ENCODE assay signal across 17 cellular contexts in genomic region chr7:30148426-30148825, GRCh38. TPM values are rescaled to one million over a fixed set of nuclear protein-coding genes. Genes with fewer than 3 reads are reported as not detected.
A peak's percentile ranks its signal among the peaks of the same experiment; 100 is the strongest.
DNase-seq lines count a peak whose midpoint lies in the region; ATAC-seq lines count a peak whose summit lies in the region.
"Had no signal": no experiment of that assay in that cellular context is flagged by ENCODE, and none has a peak within 500 bp of the region (broad histone marks: within the 10 kb centered on the region; RNA-seq: fewer than 3 reads in every experiment).

No MANE protein-coding gene starts in this region.

- peak overlapping the region in 1 of 11 experiments; percentile 25; a peak in 2 of 22 replicates for H3K9ac ChIP-seq in BLaER1 treated with 17β-estradiol and CSF1 and Interleukin-3, amounts not matched to agents 10 nM and 100 nM
- H3K9ac ChIP-seq in mesendoderm (ENCODE audit: low read length), result no peak overlapping the region
- H3K9ac ChIP-seq: KMS-11 had no signal

- H3K23ac ChIP-seq in mesendoderm (ENCODE audit: low read length), result peak overlapping the region; percentile 97

- H3K4me2 ChIP-seq in BLaER1 treated with 17β-estradiol and CSF1 and Interleukin-3, amounts not matched to agents 10 nM and 100 nM, result peak overlapping the region; percentile 72 to 88 (median 76)
- no peak overlapping the region for H3K4me2 ChIP-seq in mesendoderm (ENCODE audit: low read length)

- peaks cover 50 to 84% (median 77%) of the 10 kb centered on the region in 10 experiments for H3K4me1 ChIP-seq in BLaER1 treated with 17β-estradiol and CSF1 and Interleukin-3, amounts not matched to agents 10 nM and 100 nM
- H3K4me1 ChIP-seq in mesendoderm (ENCODE audit: control insufficient read depth, low read depth, low read length), result no peaks in the 10 kb centered on the region

- H3K4me1 Mint-ChIP-seq in stimulated activated memory B cell treated with anti-CD40 and anti-IgM and Interleukin-4, amounts not matched to agents 10 μg/mL and 1 μg/mL and 100 μg/mL, for 72 hours, result peaks cover under 1% of the 10 kb centered on the region

- no peaks in the 10 kb centered on the region for H3K79me2 ChIP-seq in mesendoderm (ENCODE audit: control insufficient read depth, insufficient read depth, low read length)

- no peak overlapping the region for H3K18ac ChIP-seq in mesendoderm (ENCODE audit: low read length)

- DNase-seq in Jurkat, Clone E6-1 (ENCODE audit: low read depth, low spot score), result no peak
- DNase-seq in caudate nucleus (lab: John Stamatoyannopoulos, UW) (no peak), mesendoderm (no peak), superior temporal gyrus (ENCODE audit: extremely low spot score) (no peak), GF-D8 (lab: John Stamatoyannopoulos, UW) (no peak)
- DNase-seq: HCEC 1CT; NCI-H1694 treated with DMSO at 0.1 percent for 48 hours; NCI-H526; stimulated activated CD4-positive, alpha-beta T cell treated with anti-CD3 and anti-CD28 coated beads, Interleukin-12 subunit alpha, Interleukin-12 subunit beta, amount 100 ng/mL, for 4 hours had no signal

- peaks cover 0 to 35% (median 0%) of the 10 kb centered on the region in 11 experiments; a peak in 6 of 22 replicates for H3K36me3 ChIP-seq in BLaER1 treated with 17β-estradiol and CSF1 and Interleukin-3, amounts not matched to agents 10 nM and 100 nM
- no peaks in the 10 kb centered on the region for H3K36me3 ChIP-seq in mesendoderm (ENCODE audit: control insufficient read depth, insufficient read depth, low read length)

- H3K27ac Mint-ChIP-seq in stimulated activated memory B cell treated with anti-CD40 and anti-IgM and Interleukin-4, amounts not matched to agents 10 μg/mL and 1 μg/mL and 100 μg/mL, for 72 hours, result no peak overlapping the region
- H3K27ac Mint-ChIP-seq: CD4-positive, alpha-beta T cell had no signal

- no peak overlapping the region for H2BK5ac ChIP-seq in mesendoderm (ENCODE audit: low read length)

- no peaks in the 10 kb centered on the region for H3K27me3 ChIP-seq in BLaER1 treated with 17β-estradiol and CSF1 and Interleukin-3, amounts not matched to agents 10 nM and 100 nM
- H3K27me3 ChIP-seq in mesendoderm (ENCODE audit: insufficient read depth, low read length, poor library complexity), result no peaks in the 10 kb centered on the region
- H3K27me3 ChIP-seq: body of pancreas, right atrium auricular region had no signal

- H4K20me1 ChIP-seq in BLaER1 treated with 17β-estradiol and CSF1 and Interleukin-3, amounts not matched to agents 10 nM and 100 nM, result peaks cover 0 to 35% (median 0%) of the 10 kb centered on the region in 11 experiments; a peak in 2 of 22 replicates

- H4K8ac ChIP-seq in mesendoderm (ENCODE audit: low read depth, low read length), result no peak overlapping the region

- no peak overlapping the region for H3K56ac ChIP-seq in mesendoderm (ENCODE audit: low read length)

- ATAC-seq in HG02884 (IDR thresholded peaks at IDR 0.05; ENCODE audit: unreplicated experiment), result no peak
- no peak for ATAC-seq in stimulated activated memory B cell treated with anti-CD40 and anti-IgM and Interleukin-4, amounts not matched to agents 10 μg/mL and 1 μg/mL and 100 μg/mL, for 72 hours

- H3K4me3 Mint-ChIP-seq in stimulated activated memory B cell treated with anti-CD40 and anti-IgM and Interleukin-4, amounts not matched to agents 10 μg/mL and 1 μg/mL and 100 μg/mL, for 72 hours, result no peak overlapping the region
- H3K4me3 Mint-ChIP-seq: CD4-positive, alpha-beta T cell had no signal

- no peaks in the 10 kb centered on the region for H3K9me3 ChIP-seq in BLaER1 treated with 17β-estradiol and CSF1 and Interleukin-3, amounts not matched to agents 10 nM and 100 nM (replicated peaks in 1 of 11)
- H3K9me3 ChIP-seq: body of pancreas, right atrium auricular region had no signal

- no peak overlapping the region for H2BK120ac ChIP-seq in mesendoderm (ENCODE audit: low read depth, low read length)

- no peak overlapping the region for H2AK5ac ChIP-seq in mesendoderm (ENCODE audit: low read length)

- H3K27me3 Mint-ChIP-seq in stimulated activated memory B cell treated with anti-CD40 and anti-IgM and Interleukin-4, amounts not matched to agents 10 μg/mL and 1 μg/mL and 100 μg/mL, for 72 hours, result no peaks in the 10 kb centered on the region
- H3K27me3 Mint-ChIP-seq: CD4-positive, alpha-beta T cell; naive thymus-derived CD8-positive, alpha-beta T cell had no signal

- WGBS in mesendoderm (ENCODE audit: extremely low coverage, insufficient coverage, low lambda C conversion rate), result no CpG with 5 or more reads among the region's 5 CpGs

- H3K79me1 ChIP-seq in mesendoderm (ENCODE audit: low read length), result no peaks in the 10 kb centered on the region

- H4K5ac ChIP-seq in mesendoderm (ENCODE audit: low read length), result no peak overlapping the region

- H2BK15ac ChIP-seq in mesendoderm (replicated peaks; ENCODE audit: low read depth), result no peak overlapping the region

- no peaks in the 10 kb centered on the region for H3K36me3 Mint-ChIP-seq in stimulated activated memory B cell treated with anti-CD40 and anti-IgM and Interleukin-4, amounts not matched to agents 10 μg/mL and 1 μg/mL and 100 μg/mL, for 72 hours
- H3K36me3 Mint-ChIP-seq: naive thymus-derived CD8-positive, alpha-beta T cell had no signal

- H3K9me3 Mint-ChIP-seq in stimulated activated memory B cell treated with anti-CD40 and anti-IgM and Interleukin-4, amounts not matched to agents 10 μg/mL and 1 μg/mL and 100 μg/mL, for 72 hours, result no peaks in the 10 kb centered on the region
- H3K9me3 Mint-ChIP-seq: CD4-positive, alpha-beta T cell; naive thymus-derived CD8-positive, alpha-beta T cell had no signal

- no peak overlapping the region for H3K4me3 ChIP-seq in BLaER1 treated with 17β-estradiol and CSF1 and Interleukin-3, amounts not matched to agents 10 nM and 100 nM
- peak overlapping the region; percentile 49 for H3K4me3 ChIP-seq in Jurkat, Clone E6-1 (ENCODE audit: low read length)
- no peak overlapping the region for H3K4me3 ChIP-seq in mesendoderm (ENCODE audit: low read length)
- H3K4me3 ChIP-seq: body of pancreas, right atrium auricular region had no signal

- H3K27ac ChIP-seq in BLaER1 treated with 17β-estradiol and CSF1 and Interleukin-3, amounts not matched to agents 10 nM and 100 nM, result peak overlapping the region in 7 of 11 experiments; percentile 46 to 69 (median 61); a peak in 14 of 22 replicates
- H3K27ac ChIP-seq in caudate nucleus (ENCODE audit: low read depth, low read length), result peak overlapping the region; percentile 42
- no peak overlapping the region for H3K27ac ChIP-seq in mesendoderm (ENCODE audit: low read depth, low read length)
- H3K27ac ChIP-seq: KMS-11 had no signal

- no peak overlapping the region for H3K4ac ChIP-seq in mesendoderm (ENCODE audit: low read depth, low read length)

RNA-seq across cellular contexts. Expression of gene MTURN, which starts 13.6 kb away (rescaled TPM):
- 7.3 TPM for polyA plus RNA-seq in Jurkat, Clone E6-1 (2012; ENCODE audit: insufficient read depth, insufficient read length)
- polyA plus RNA-seq in mesendoderm (2013, experiment 1 of 2), result 1.6 TPM
- polyA plus RNA-seq in mesendoderm (2013, experiment 2 of 2), result 1.5 TPM
